In genomic region chr12:53218551-53219114, GRCh38 we compare ENCODE assay signal across 8 cellular contexts. TPM values are rescaled to one million over a fixed set of nuclear protein-coding genes. Genes with fewer than 3 reads are reported as not detected.
DNase-seq lines count a peak whose midpoint lies in the region; ATAC-seq and TF ChIP-seq lines count a peak whose summit lies in the region.

No MANE protein-coding gene starts in this region.

- peak overlapping the region; percentile 56 for H3K27ac ChIP-seq in CD4-positive, CD25-positive, alpha-beta regulatory T cell (ENCODE audit: insufficient read depth, low read length, poor library complexity, severe bottlenecking)
- peak overlapping the region; percentile 99 for H3K27ac ChIP-seq in RWPE1
- H3K27ac ChIP-seq in esophagus muscularis mucosa (replicated peaks in 1 of 4): peak overlapping the region; percentile 96 to 99 (median 98)

- peaks cover 5% of the 10 kb centered on the region for H3K36me3 Mint-ChIP-seq in CD4-positive, CD25-positive, alpha-beta regulatory T cell
- no peaks in the 10 kb centered on the region for H3K36me3 Mint-ChIP-seq in neural crest cell (ENCODE audit: low read depth)

- peaks cover 57% of the 10 kb centered on the region for H3K4me1 ChIP-seq in CD4-positive, CD25-positive, alpha-beta regulatory T cell (ENCODE audit: control insufficient read depth, insufficient read depth, low read length, poor library complexity, severe bottlenecking)
- peaks cover 75 to 96% (median 95%) of the 10 kb centered on the region in 4 donors for H3K4me1 ChIP-seq in esophagus muscularis mucosa

- WGBS in esophagus muscularis mucosa: 31% methylated on average over 8 of the region's 25 CpGs

- peak overlapping the region; percentile 89 for H3K4me3 ChIP-seq in CD4-positive, CD25-positive, alpha-beta regulatory T cell (ENCODE audit: low read depth, low read length)
- H3K4me3 ChIP-seq in esophagus muscularis mucosa: peak overlapping the region; percentile 71 to 84 (median 77)

- H3K9me3 ChIP-seq in CD4-positive, CD25-positive, alpha-beta regulatory T cell (ENCODE audit: control insufficient read depth in 2 of 2, low read length in 2 of 2): no peaks in the 10 kb centered on the region
- no peaks in the 10 kb centered on the region for H3K9me3 ChIP-seq in esophagus muscularis mucosa

- no peaks in the 10 kb centered on the region for H3K9me3 Mint-ChIP-seq in CD4-positive, CD25-positive, alpha-beta regulatory T cell
- H3K9me3 Mint-ChIP-seq in neural crest cell: no peaks in the 10 kb centered on the region

- peaks cover 20% of the 10 kb centered on the region for H3K36me3 ChIP-seq in CD4-positive, CD25-positive, alpha-beta regulatory T cell (ENCODE audit: control insufficient read depth, insufficient read depth, low read length)
- peaks cover 6 to 24% (median 16%) of the 10 kb centered on the region in 4 donors for H3K36me3 ChIP-seq in esophagus muscularis mucosa

- TF ChIP-seq CTCF in RWPE1 (conservative IDR thresholded peaks at IDR 0.05; ENCODE audit: low read depth) (no peak), esophagus muscularis mucosa (IDR thresholded peaks at IDR 0.05) (no peak), neural crest cell (conservative IDR thresholded peaks at IDR 0.05) (no peak)

- no peak for ATAC-seq in CD4-positive, CD25-positive, alpha-beta regulatory T cell (ENCODE audit: low read depth in 2 of 2)
- ATAC-seq in HG03354 (IDR thresholded peaks at IDR 0.05; ENCODE audit: poor library complexity, severe bottlenecking, unreplicated experiment) (no peak), GM21717 (IDR thresholded peaks at IDR 0.05; ENCODE audit: unreplicated experiment) (no peak)

- intact Hi-C loops in esophagus muscularis mucosa (cut with DNase I): loop anchor here (2.0 kb wide), 1 partner anchor 32 kb away; no protein-coding TSS in a partner anchor

- peaks cover 13 to 76% (median 45%) of the 10 kb centered on the region in 4 donors for H3K4me1 Mint-ChIP-seq in CD4-positive, CD25-positive, alpha-beta regulatory T cell
- H3K4me1 Mint-ChIP-seq in neural crest cell: peaks cover 74% of the 10 kb centered on the region

- peak overlapping the region; percentile 96 to 99 (median 96) for H3K4me3 Mint-ChIP-seq in CD4-positive, CD25-positive, alpha-beta regulatory T cell
- H3K4me3 Mint-ChIP-seq in neural crest cell: peak overlapping the region; percentile 87

- no peak for TF ChIP-seq POLR2A in esophagus muscularis mucosa (IDR thresholded peaks at IDR 0.05; ENCODE audit: low read depth)

- H3K27me3 ChIP-seq in CD4-positive, CD25-positive, alpha-beta regulatory T cell (ENCODE audit: control insufficient read depth, insufficient read depth, low read length): no peaks in the 10 kb centered on the region
- H3K27me3 ChIP-seq in esophagus muscularis mucosa: no peaks in the 10 kb centered on the region

- H3K27ac Mint-ChIP-seq in CD4-positive, CD25-positive, alpha-beta regulatory T cell: peak overlapping the region; percentile 87 to 93 (median 93)
- H3K27ac Mint-ChIP-seq in neural crest cell (ENCODE audit: unreplicated experiment): no peak overlapping the region

- no peaks in the 10 kb centered on the region for H3K27me3 Mint-ChIP-seq in CD4-positive, CD25-positive, alpha-beta regulatory T cell
- H3K27me3 Mint-ChIP-seq in neural crest cell (ENCODE audit: low read depth): peaks cover 63% of the 10 kb centered on the region

- CTCF ChIA-PET in RWPE1 (lab: Yijun Ruan, JAX): interaction anchor here (0.6 to 1.9 kb wide), 4 partner anchors 32 to 164 kb away, joined by 3 to 6 read pairs (median 4); partner anchors contain the start of gene AAAS

- POLR2A ChIA-PET in RWPE1 (lab: Yijun Ruan, JAX; ENCODE audit: low non-redundant PET): no interaction called here

- no peak for DNase-seq in CD4-positive, CD25-positive, alpha-beta regulatory T cell
- DNase-seq in RWPE1 (ENCODE audit: low spot score): no peak
- DNase-seq in esophagus muscularis mucosa (ENCODE audit: extremely low spot score): no peak
- no peak for DNase-seq in neural crest cell (ENCODE audit: low read depth, low spot score)
- no peak for DNase-seq in ureter (ENCODE audit: low spot score)
- DNase-seq in SKM-1 treated with dmso at 0.1 percent for 144 hours (lab: John Stamatoyannopoulos, UW; ENCODE audit: unreplicated experiment): no peak

- TF ChIP-seq EP300 in esophagus muscularis mucosa (IDR thresholded peaks at IDR 0.05): no peak

RNA-seq across cellular contexts. Expression of gene ITGB7, which starts 11.6 kb away (rescaled TPM):
- 297 TPM for total RNA-seq in CD4-positive, CD25-positive, alpha-beta regulatory T cell
- 100 to 1,000 TPM; 279 to 382 (median 330) TPM for polyA plus RNA-seq in CD4-positive, CD25-positive, alpha-beta regulatory T cell
- total RNA-seq in esophagus muscularis mucosa: 1 to 10 TPM; 1.1 to 1.8 (median 1.4) TPM
- not detected in 2 replicates for total RNA-seq in neural crest cell
- 15.8 TPM for total RNA-seq in ureter

RNA-seq across cellular contexts. Expression of gene RARG, which starts 13.4 kb away (rescaled TPM):
- 16.8 TPM for total RNA-seq in CD4-positive, CD25-positive, alpha-beta regulatory T cell
- polyA plus RNA-seq in CD4-positive, CD25-positive, alpha-beta regulatory T cell: 1 to 10 TPM; 1.5 to 5.1 (median 2.4) TPM
- total RNA-seq in esophagus muscularis mucosa (10 to 100 TPM; 10.3 to 26.1 (median 22.9) TPM), neural crest cell (5.4 and 5.9 TPM in 2 replicates), ureter (101 TPM)

RNA-seq across cellular contexts. Expression of gene CSAD, which starts 37.9 kb away (rescaled TPM):
- total RNA-seq in CD4-positive, CD25-positive, alpha-beta regulatory T cell: 68.0 TPM
- polyA plus RNA-seq in CD4-positive, CD25-positive, alpha-beta regulatory T cell: 1 to 10 TPM; 1.2 to 2.3 (median 1.6) TPM
- total RNA-seq in esophagus muscularis mucosa (10 to 100 TPM; 10.8 to 27.8 (median 15.0) TPM), neural crest cell (22.1 and 26.5 TPM in 2 replicates), ureter (65.7 TPM)

RNA-seq across cellular contexts. Expression of gene ZNF740, which starts 38.1 kb away (rescaled TPM):
- total RNA-seq in CD4-positive, CD25-positive, alpha-beta regulatory T cell: 32.6 TPM
- polyA plus RNA-seq in CD4-positive, CD25-positive, alpha-beta regulatory T cell: 1 to 10 TPM; 2.3 to 3.1 (median 2.7) TPM
- total RNA-seq in esophagus muscularis mucosa: 10 to 100 TPM; 12.4 to 19.6 (median 15.3) TPM
- 52.7 and 59.6 TPM in 2 replicates for total RNA-seq in neural crest cell
- total RNA-seq in ureter: 56.8 TPM

RNA-seq across cellular contexts. Expression of gene ESPL1, which starts 49.5 kb away (rescaled TPM):
- total RNA-seq in CD4-positive, CD25-positive, alpha-beta regulatory T cell: 2.7 TPM
- polyA plus RNA-seq in CD4-positive, CD25-positive, alpha-beta regulatory T cell: under 1 TPM in 3 of 4 donors, not detected in 1; 0.05 to 0.24 (median 0.11) TPM
- 1 to 10 TPM in 1 of 4 donors, under 1 TPM in 3; under 0.01 to 2.0 (median 0.24) TPM for total RNA-seq in esophagus muscularis mucosa
- total RNA-seq in neural crest cell: 56.3 and 65.8 TPM in 2 replicates
- 2.3 TPM for total RNA-seq in ureter

Comparison
In these comparisons a context has a peak if more than half of its experiments do, and no peak if none do; other contexts are left out.
1. RNA of gene ITGB7, which starts 11.6 kb away (total RNA-seq): 297 TPM in CD4-positive, CD25-positive, alpha-beta regulatory T cell (single experiment); 15.8 TPM in ureter (single experiment), 1.1 to 1.8 TPM in esophagus muscularis mucosa and not detected in neural crest cell; every median in the first group is over 10 times any median in the second.
2. Peak in every context shown above with its lines, with median percentiles within 50 percentile points of each other: H3K27ac ChIP-seq.